Comparison of ENCODE assay signal across 11 cellular contexts in the genomic region with DNA sequence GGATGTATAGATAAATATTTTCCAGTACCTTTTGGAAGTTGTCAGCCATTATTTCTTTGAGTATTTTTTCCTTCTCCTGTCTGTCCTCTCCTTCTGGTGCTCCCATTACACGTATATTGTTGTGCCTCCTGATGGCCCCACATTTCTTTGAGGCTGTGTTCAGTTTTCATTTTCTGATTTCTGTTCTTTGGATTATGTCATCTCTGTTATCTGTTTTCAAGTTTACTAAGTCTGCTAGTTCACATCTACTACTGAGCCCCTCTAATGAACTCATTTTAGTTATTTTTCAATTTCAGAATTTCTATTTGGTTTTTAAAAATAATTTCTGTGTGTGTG. TPM values are rescaled to one million over a fixed set of nuclear protein-coding genes. Genes with fewer than 3 reads are reported as not detected.
A peak's percentile ranks its signal among the peaks of the same experiment; 100 is the strongest.
DNase-seq lines count a peak whose midpoint lies in the region; ATAC-seq lines count a peak whose summit lies in the region.
"Had no signal": no experiment of that assay in that cellular context is flagged by ENCODE, and none has a peak within 500 bp of the region (broad histone marks: within the 10 kb centered on the region; RNA-seq: fewer than 3 reads in every experiment).

No MANE protein-coding gene starts in this region.

- no peak overlapping the region for H3K4me3 ChIP-seq in CD4-positive, alpha-beta memory T cell (ENCODE audit: low read length in 2 of 2)
- H3K4me3 ChIP-seq: esophagus muscularis mucosa, prostate gland had no signal

- no peaks in the 10 kb centered on the region for H3K27me3 Mint-ChIP-seq in CD4-positive, alpha-beta memory T cell

- peaks cover 60 to 92% (median 76%) of the 10 kb centered on the region in 4 donors for H3K4me1 Mint-ChIP-seq in CD4-positive, alpha-beta memory T cell

- no peak overlapping the region for H3K27ac ChIP-seq in CD4-positive, alpha-beta memory T cell (ENCODE audit: low read depth, low read length)
- H3K27ac ChIP-seq: esophagus muscularis mucosa, prostate gland, VCaP had no signal

- H3K27ac Mint-ChIP-seq in CD4-positive, alpha-beta memory T cell, result peak overlapping the region in 3 of 7 donors; percentile 5 to 82 (median 29)

- CTCF ChIA-PET in CD4-positive, alpha-beta memory T cell (lab: Charles Lee; ENCODE audit: partially characterized antibody), result no interaction called here

- H3K9me3 ChIP-seq in CD4-positive, alpha-beta memory T cell (ENCODE audit: control insufficient read depth in 1 of 2, low read length in 2 of 2), result no peaks in the 10 kb centered on the region
- H3K9me3 ChIP-seq: esophagus muscularis mucosa, prostate gland had no signal

- peaks cover 27 to 33% of the 10 kb centered on the region in 2 donors for H3K36me3 Mint-ChIP-seq in CD4-positive, alpha-beta memory T cell

- H3K27me3 ChIP-seq in CD4-positive, alpha-beta memory T cell (ENCODE audit: insufficient read depth, low read length), result no peaks in the 10 kb centered on the region
- H3K27me3 ChIP-seq: esophagus muscularis mucosa had no signal

- peaks cover 80% of the 10 kb centered on the region for H3K4me1 ChIP-seq in CD4-positive, alpha-beta memory T cell (ENCODE audit: insufficient read depth, low read length)
- H3K4me1 ChIP-seq: prostate gland had no signal

- ATAC-seq in GM18870 (IDR thresholded peaks at IDR 0.05; ENCODE audit: unreplicated experiment) (peak; percentile 60), HG02571 (IDR thresholded peaks at IDR 0.05; ENCODE audit: unreplicated experiment) (peak; percentile 68), HG03442 (IDR thresholded peaks at IDR 0.05; ENCODE audit: unreplicated experiment) (peak; percentile 59)

- H3K36me3 ChIP-seq in CD4-positive, alpha-beta memory T cell (ENCODE audit: insufficient read depth, low read length), result no peaks in the 10 kb centered on the region
- H3K36me3 ChIP-seq: prostate gland had no signal

- H3K9me3 Mint-ChIP-seq in CD4-positive, alpha-beta memory T cell, result peaks cover 0 to 5% (median 1%) of the 10 kb centered on the region in 8 donors

- POLR2A ChIA-PET in CD4-positive, alpha-beta memory T cell (lab: Charles Lee; ENCODE audit: partially characterized antibody), result no interaction called here

- intact Hi-C loops in CD4-positive, alpha-beta memory T cell (cut with micrococcal nuclease), result no loop called here

- H3K4me3 Mint-ChIP-seq in CD4-positive, alpha-beta memory T cell, result peak overlapping the region in 7 of 8 donors; percentile 4 to 71 (median 34)

- no peak for DNase-seq in CD4-positive, alpha-beta memory T cell
- no peak for DNase-seq in NCI-H69 (lab: John Stamatoyannopoulos, UW)
- no peak for DNase-seq in glomerular visceral epithelial cell (ENCODE audit: extremely low spot score)
- no peak for DNase-seq in NOMO-1 (lab: John Stamatoyannopoulos, UW; ENCODE audit: unreplicated experiment in 2 of 2)
- DNase-seq in NCI-H1092 treated with DMSO at 0.1 percent for 48 hours (lab: John Stamatoyannopoulos, UW), result no peak

RNA-seq across cellular contexts. Expression of gene RBM33, which starts 16.3 kb away (rescaled TPM):
- total RNA-seq in CD4-positive, alpha-beta memory T cell, result 100 to 1,000 TPM; 161 to 167 TPM
- polyA plus RNA-seq in CD4-positive, alpha-beta memory T cell, result 10 to 100 TPM; 17.2 to 65.4 TPM
